In genomic region chr10:133418289-133418993, GRCh38 we compare ENCODE assay signal across 26 cellular contexts. TPM values are rescaled to one million over a fixed set of nuclear protein-coding genes. Genes with fewer than 3 reads are reported as not detected.
"Had no signal": no experiment of that assay in that cellular context is flagged by ENCODE, and none has a peak within 500 bp of the region (broad histone marks: within the 10 kb centered on the region; RNA-seq: fewer than 3 reads in every experiment).

No MANE protein-coding gene starts in this region.

- H3K27ac ChIP-seq: breast epithelium had no signal

- H3K4me3 ChIP-seq: breast epithelium had no signal

- H3K4me3 Mint-ChIP-seq: activated B cell treated with CpG ODN at 0.5 μM for 24 hours; activated CD4-positive, alpha-beta T cell treated with anti-CD3 and anti-CD28 coated beads, Interleukin-2, amount 10 ng/mL, durations not matched to agents 24 days and 14 days; activated CD8-positive, alpha-beta memory T cell treated with anti-CD3 and anti-CD28 coated beads, Interleukin-2, amount 10 ng/mL, durations not matched to agents 7 days and 5 days; activated naive CD4-positive, alpha-beta T cell treated with anti-CD3 and anti-CD28 coated beads, Interleukin-2, amount 10 ng/mL, durations not matched to agents 7 days and 5 days; activated naive CD8-positive, alpha-beta T cell treated with anti-CD3 and anti-CD28 coated beads, Interleukin-2, amount 10 ng/mL, durations not matched to agents 7 days and 5 days; activated T-cell treated with anti-CD3 and anti-CD28 coated beads, Interleukin-2, amount 50 U/mL, for 24 hours; activated T-helper 1 cell treated with anti-CD3 and anti-CD28 coated beads, Interleukin-12 subunit alpha, Interleukin-12 subunit beta, Interleukin-2, Interleukin-4 antibody, amounts not matched to agents 30 ng/mL and 10 ng/mL and 1 ng/mL, durations not matched to agents 14 hours and 24 hours and 36 hours had no signal

- H3K9me3 ChIP-seq: breast epithelium had no signal

- DNase-seq: activated B cell treated with CpG ODN at 0.5 μM for 24 hours; activated CD4-positive, alpha-beta T cell treated with anti-CD3 and anti-CD28 coated beads for 1 hour; activated CD4-positive, alpha-beta T cell treated with anti-CD3 and anti-CD28 coated beads, Interleukin-2, amount 10 ng/mL, durations not matched to agents 24 days and 14 days; activated CD4-positive, alpha-beta T cell treated with anti-CD3 and anti-CD28 coated beads, Interleukin-2, amount 50 U/mL, for 48 hours; activated CD8-positive, alpha-beta memory T cell treated with anti-CD3 and anti-CD28 coated beads, Interleukin-2, amount 10 ng/mL, durations not matched to agents 7 days and 5 days; activated effector memory CD4-positive, alpha-beta T cell treated with anti-CD3 and anti-CD28 coated beads, Interleukin-2, amount 50 U/mL, for 16 hours; activated naive CD4-positive, alpha-beta T cell treated with anti-CD3 and anti-CD28 coated beads, Interleukin-2, amount 10 ng/mL, durations not matched to agents 7 days and 5 days; activated naive CD8-positive, alpha-beta T cell treated with anti-CD3 and anti-CD28 coated beads, Interleukin-2, amount 10 ng/mL, durations not matched to agents 7 days and 5 days; activated T-cell treated with anti-CD3 and anti-CD28 coated beads, Interleukin-2, amount 50 U/mL, for 24 hours; Kasumi-1; KBM-7; NCI-H1105 treated with DMSO at 0.1 percent for 48 hours; NCI-H1436 treated with DMSO at 0.1 percent for 48 hours; NCI-H187; NCI-H2081; NCI-H446; NCI-H524; SIG-M5; T-cell; T-helper 2 cell; T1000 had no signal

- FAIRE-seq: RCC 7860, TTC549 had no signal

- H3K9me3 Mint-ChIP-seq: activated T-cell treated with anti-CD3 and anti-CD28 coated beads, Interleukin-2, amount 50 U/mL, for 24 hours had no signal

- H3K4me1 ChIP-seq: breast epithelium had no signal

- ATAC-seq: activated CD8-positive, alpha-beta memory T cell treated with anti-CD3 and anti-CD28 coated beads, Interleukin-2, amount 10 ng/mL, durations not matched to agents 7 days and 5 days; T-cell had no signal

- H3K4me1 Mint-ChIP-seq: activated CD4-positive, alpha-beta T cell treated with anti-CD3 and anti-CD28 coated beads, Interleukin-2, amount 10 ng/mL, durations not matched to agents 24 days and 14 days; activated CD8-positive, alpha-beta memory T cell treated with anti-CD3 and anti-CD28 coated beads, Interleukin-2, amount 10 ng/mL, durations not matched to agents 7 days and 5 days had no signal

- H3K27ac Mint-ChIP-seq: activated B cell treated with CpG ODN at 0.5 μM for 24 hours; activated CD4-positive, alpha-beta T cell treated with anti-CD3 and anti-CD28 coated beads, Interleukin-2, amount 10 ng/mL, durations not matched to agents 24 days and 14 days; activated CD8-positive, alpha-beta memory T cell treated with anti-CD3 and anti-CD28 coated beads, Interleukin-2, amount 10 ng/mL, durations not matched to agents 7 days and 5 days; activated naive CD4-positive, alpha-beta T cell treated with anti-CD3 and anti-CD28 coated beads, Interleukin-2, amount 10 ng/mL, durations not matched to agents 7 days and 5 days; activated naive CD8-positive, alpha-beta T cell treated with anti-CD3 and anti-CD28 coated beads, Interleukin-2, amount 10 ng/mL, durations not matched to agents 7 days and 5 days; activated T-cell treated with anti-CD3 and anti-CD28 coated beads, Interleukin-2, amount 50 U/mL, for 24 hours; activated T-helper 1 cell treated with anti-CD3 and anti-CD28 coated beads, Interleukin-12 subunit alpha, Interleukin-12 subunit beta, Interleukin-2, Interleukin-4 antibody, amounts not matched to agents 30 ng/mL and 10 ng/mL and 1 ng/mL, durations not matched to agents 14 hours and 24 hours and 36 hours; T-cell had no signal

- H3K27me3 Mint-ChIP-seq: activated B cell treated with CpG ODN at 0.5 μM for 24 hours had no signal

- H3K36me3 ChIP-seq: breast epithelium had no signal

RNA-seq across cellular contexts. Expression of gene SPRN, which starts 6.0 kb away (rescaled TPM):
- total RNA-seq: activated B cell treated with CpG ODN at 0.5 μM for 24 hours; activated CD4-positive, alpha-beta T cell treated with anti-CD3 and anti-CD28 coated beads, Interleukin-2, amount 10 ng/mL, durations not matched to agents 24 days and 14 days; activated CD8-positive, alpha-beta memory T cell treated with anti-CD3 and anti-CD28 coated beads, Interleukin-2, amount 10 ng/mL, durations not matched to agents 7 days and 5 days; activated naive CD8-positive, alpha-beta T cell treated with anti-CD3 and anti-CD28 coated beads, Interleukin-2, amount 10 ng/mL, durations not matched to agents 7 days and 5 days; activated T-helper 1 cell treated with anti-CD3 and anti-CD28 coated beads, Interleukin-12 subunit alpha, Interleukin-12 subunit beta, Interleukin-2, Interleukin-4 antibody, amounts not matched to agents 30 ng/mL and 10 ng/mL and 1 ng/mL, durations not matched to agents 14 hours and 24 hours and 36 hours; aorta had no signal
